Comparison of ENCODE assay signal across 30 cellular contexts in the genomic region with DNA sequence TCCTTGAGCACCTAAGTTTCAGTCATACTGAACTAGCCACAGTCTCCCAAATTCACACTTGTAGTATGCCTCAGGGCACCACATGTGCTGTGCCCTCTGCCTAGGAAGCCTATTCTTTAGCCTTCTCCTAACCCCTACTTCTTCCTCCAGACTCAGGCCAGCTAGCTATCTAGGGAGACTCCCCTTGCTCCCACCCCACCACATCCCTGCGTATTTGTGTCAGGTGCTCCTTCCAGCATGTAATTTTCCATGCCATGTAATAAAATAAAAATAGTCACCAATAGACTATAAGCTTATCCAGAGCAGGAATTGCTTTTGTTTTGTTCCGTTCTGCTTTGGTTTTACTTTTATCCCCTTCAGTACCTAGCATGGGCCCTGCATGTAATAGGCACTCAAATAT. TPM values are rescaled to one million over a fixed set of nuclear protein-coding genes. Genes with fewer than 3 reads are reported as not detected.
A peak's percentile ranks its signal among the peaks of the same experiment; 100 is the strongest.
DNase-seq lines count a peak whose midpoint lies in the region; ATAC-seq and TF ChIP-seq lines count a peak whose summit lies in the region.
"Had no signal": no experiment of that assay in that cellular context is flagged by ENCODE, and none has a peak within 500 bp of the region (broad histone marks: within the 10 kb centered on the region; RNA-seq: fewer than 3 reads in every experiment).

No MANE protein-coding gene starts in this region.

- no peak overlapping the region for H3K4me3 ChIP-seq in heart left ventricle
- no peak overlapping the region for H3K4me3 ChIP-seq in GM23338
- H3K4me3 ChIP-seq: BLaER1, GM12878 had no signal

- TF ChIP-seq CTCF in heart left ventricle (IDR thresholded peaks at IDR 0.05) (no peak), GM23338 (conservative IDR thresholded peaks at IDR 0.05; ENCODE audit: low read depth in 2 of 2) (no peak), GM13976 (IDR thresholded peaks at IDR 0.05; ENCODE audit: borderline replicate concordance, control extremely low read depth, extremely low read depth, insufficient read depth, missing control alignments) (no peak)

- intact Hi-C loops in heart left ventricle (cut with DNase I) (no loop called here), Right ventricle myocardium inferior (cut with DNase I) (no loop called here), left ventricle myocardium superior (cut with micrococcal nuclease) (no loop called here), Right ventricle myocardium superior (cut with DNase I) (no loop called here)

- H3K4me1 Mint-ChIP-seq in GM23338 = peaks cover 15% of the 10 kb centered on the region
- H3K4me1 Mint-ChIP-seq: CD14-positive monocyte; CD4-positive, alpha-beta memory T cell; CD8-positive, alpha-beta memory T cell had no signal

- in situ Hi-C loops in GM13976 (cut with MboI; ENCODE audit: low sequenced_read_pairs, unreplicated experiment) = no loop called here

- no peaks in the 10 kb centered on the region; the same call in 1 of the 2 replicates for H3K9me2 ChIP-seq in GM23338 (ENCODE audit: insufficient read depth)

- peaks cover 0 to 2% (median 0%) of the 10 kb centered on the region in 9 donors for H3K27me3 ChIP-seq in heart left ventricle
- H3K27me3 ChIP-seq in GM23338 (ENCODE audit: insufficient read depth) = no peaks in the 10 kb centered on the region
- H3K27me3 ChIP-seq: BE2C, BLaER1 had no signal

- H3K4me3 Mint-ChIP-seq in GM23338 = no peak overlapping the region
- H3K4me3 Mint-ChIP-seq: CD14-positive monocyte; CD4-positive, alpha-beta memory T cell; CD4-positive, CD25-positive, alpha-beta regulatory T cell; CD8-positive, alpha-beta memory T cell had no signal

- H2AFZ ChIP-seq in GM23338 = 0 out of 2 replicates have a peak overlapping the region, but pooled peaks have one; percentile 38

- H3K27me3 Mint-ChIP-seq in GM23338 (ENCODE audit: insufficient read depth, low read depth, poor library complexity) = no peaks in the 10 kb centered on the region

- no peak for TF ChIP-seq POLR2A in heart left ventricle (IDR thresholded peaks at IDR 0.05)

- no peak overlapping the region for H3K4me2 ChIP-seq in GM23338
- H3K4me2 ChIP-seq: BLaER1 had no signal

- no peaks in the 10 kb centered on the region for H3K36me3 Mint-ChIP-seq in GM23338 (ENCODE audit: low read depth)
- H3K36me3 Mint-ChIP-seq: CD14-positive monocyte; CD4-positive, alpha-beta memory T cell; CD4-positive, CD25-positive, alpha-beta regulatory T cell; CD8-positive, alpha-beta memory T cell had no signal

- no peaks in the 10 kb centered on the region for H3K9me3 Mint-ChIP-seq in GM23338
- H3K9me3 Mint-ChIP-seq: CD4-positive, alpha-beta memory T cell had no signal

- no peaks in the 10 kb centered on the region for H3F3A ChIP-seq in GM23338 (replicated peaks; ENCODE audit: low read depth)

- H4K20me1 ChIP-seq in GM23338 (replicated peaks; ENCODE audit: insufficient read depth) = no peaks in the 10 kb centered on the region
- H4K20me1 ChIP-seq: BLaER1 had no signal

- no peak overlapping the region for H3K27ac Mint-ChIP-seq in GM23338
- H3K27ac Mint-ChIP-seq: CD4-positive, alpha-beta memory T cell; CD4-positive, CD25-positive, alpha-beta regulatory T cell had no signal

- ATAC-seq in heart left ventricle (peak; percentile 27 to 83 (median 74)), Right ventricle myocardium inferior (no peak), left ventricle myocardium superior (peak; percentile 57), Right ventricle myocardium superior (ENCODE audit: poor library complexity) (no peak), GM23338 (no peak)
- ATAC-seq: GM12878 had no signal

- H3K9me3 ChIP-seq in heart left ventricle = no peaks in the 10 kb centered on the region
- H3K9me3 ChIP-seq: BE2C, BLaER1 had no signal

- DNase-seq in heart left ventricle (no peak), Right ventricle myocardium inferior (ENCODE audit: missing footprints) (no peak), left ventricle myocardium superior (no peak), Right ventricle myocardium superior (no peak), GM23338 (ENCODE audit: low spot score) (no peak), NCI-H69 (lab: John Stamatoyannopoulos, UW) (peak; percentile 50), anterior cingulate cortex (lab: John Stamatoyannopoulos, UW) (no peak), GM13976 (ENCODE audit: low spot score) (no peak)
- DNase-seq: 8988T; ACHN; BE2C; C1 segment of cervical spinal cord; CD4-positive, alpha-beta memory T cell; CD4-positive, CD25-positive, alpha-beta regulatory T cell; CD8-positive, alpha-beta memory T cell; COR-L47; DMS 273 treated with DMSO at 0.1 percent for 48 hours; DMS153; DMS53; DMS79; DND-41; EL; GDM1 had no signal

- 49 to 68% (median 60%) methylated on average over 2 of the region's 2 CpGs for WGBS in heart left ventricle, 4 donors

- H3K79me2 ChIP-seq in GM23338 (replicated peaks; ENCODE audit: insufficient read depth) = no peaks in the 10 kb centered on the region

- H3K36me3 ChIP-seq in heart left ventricle (no peaks in the 10 kb centered on the region), GM23338 (ENCODE audit: insufficient read depth) (no peaks in the 10 kb centered on the region)
- H3K36me3 ChIP-seq: BE2C, BLaER1 had no signal

- H3K4me1 ChIP-seq in heart left ventricle (peaks cover 0 to 14% (median 0%) of the 10 kb centered on the region in 12 donors), GM23338 (ENCODE audit: insufficient read depth) (peaks cover 6% of the 10 kb centered on the region; the same call in 1 of the 2 replicates)
- H3K4me1 ChIP-seq: BLaER1 had no signal

- peak overlapping the region in 4 of 12 donors; percentile 19 to 80 (median 34) for H3K27ac ChIP-seq in heart left ventricle
- H3K27ac ChIP-seq in GM23338 (ENCODE audit: low read depth) = no peak overlapping the region
- H3K27ac ChIP-seq: BLaER1 had no signal

TF ChIP-seq in GM23338, 12 proteins besides CTCF, POLR2A, EP300 and RAD21 (continues in another document):
- TF ChIP-seq REST (IDR thresholded peaks at IDR 0.05; ENCODE audit: unreplicated experiment) (no peak), EZH2phosphoT487 (IDR thresholded peaks at IDR 0.05; ENCODE audit: unreplicated experiment) (no peak), EZH2 (IDR thresholded peaks at IDR 0.05; ENCODE audit: low read depth, unreplicated experiment) (no peak)

RNA-seq across cellular contexts. Expression of gene GJD2, which starts 14.9 kb away (rescaled TPM):
- under 1 TPM in 4 of 9 donors, not detected in 5; 0.19 to 0.31 (median 0.26) TPM for total RNA-seq in heart left ventricle
- polyA plus RNA-seq in heart left ventricle = under 1 TPM in 1 of 2 donors, not detected in 1; 0.04 TPM
- not detected for total RNA-seq in Right ventricle myocardium inferior
- total RNA-seq in left ventricle myocardium superior = not detected
- not detected for total RNA-seq in Right ventricle myocardium superior
- total RNA-seq in GM23338 (2014; rRNA removed; shearing (Covaris generic)) = 0.27 and 0.63 TPM in 2 replicates
- 0.29 and 0.38 TPM in 2 replicates for polyA plus RNA-seq in GM23338 (2016; fragmentation: Nextera tagmentation; extraction: Ambion mirVana)
- total RNA-seq: A673; CD4-positive, alpha-beta memory T cell; CD4-positive, CD25-positive, alpha-beta regulatory T cell; CD8-positive, alpha-beta memory T cell; Daoy; GM12878 had no signal
- polyA plus RNA-seq: AG04450; CD14-positive monocyte; CD4-positive, alpha-beta memory T cell; CD4-positive, CD25-positive, alpha-beta regulatory T cell; CD8-positive, alpha-beta memory T cell; GM12878 had no signal

RNA-seq across cellular contexts. Expression of gene ACTC1, which starts 25.6 kb away (rescaled TPM):
- total RNA-seq in heart left ventricle (over 10,000 TPM in 7 of 9 donors, 1,000 to 10,000 TPM in 2; 3,808 to 17,901 (median 12,860) TPM), Right ventricle myocardium inferior (15,626 TPM), left ventricle myocardium superior (14,086 TPM), Right ventricle myocardium superior (12,822 TPM)
- polyA plus RNA-seq in heart left ventricle (over 10,000 TPM in 1 of 2 donors, 1,000 to 10,000 TPM in 1; 1,898 to 12,542 TPM), GM23338 (2016; fragmentation: Nextera tagmentation; extraction: Ambion mirVana) (35.9 and 38.3 TPM in 2 replicates)
- total RNA-seq in GM23338 (2014; rRNA removed; shearing (Covaris generic)) = 18.6 and 26.2 TPM in 2 replicates
- total RNA-seq: A673; CD4-positive, alpha-beta memory T cell; CD4-positive, CD25-positive, alpha-beta regulatory T cell; CD8-positive, alpha-beta memory T cell; Daoy; G401; GM12878 had no signal
- polyA plus RNA-seq: CD14-positive monocyte; CD4-positive, alpha-beta memory T cell; CD4-positive, CD25-positive, alpha-beta regulatory T cell; CD8-positive, alpha-beta memory T cell had no signal

Comparison
In these comparisons a context has a peak if more than half of its experiments do, and no peak if none do; other contexts are left out.
1. ATAC-seq: peak in heart left ventricle (4 of 4) and left ventricle myocardium superior (single experiment); none in Right ventricle myocardium inferior (single experiment), Right ventricle myocardium superior (single experiment) and GM23338 (single experiment).
2. RNA of gene ACTC1, which starts 25.6 kb away (total RNA-seq): 15,626 TPM in Right ventricle myocardium inferior (single experiment), 14,086 TPM in left ventricle myocardium superior (single experiment), 3,808 to 17,901 TPM in heart left ventricle and 12,822 TPM in Right ventricle myocardium superior (single experiment); 18.6 to 26.2 TPM in GM23338; every median in the first group is over 100 times any median in the second.